In genomic region chrX:117407449-117408170, GRCh38 we compare ENCODE assay signal across 19 cellular contexts.
DNase-seq lines count a peak whose midpoint lies in the region; ATAC-seq and TF ChIP-seq lines count a peak whose summit lies in the region.
"Had no signal": no experiment of that assay in that cellular context is flagged by ENCODE, and none has a peak within 500 bp of the region (broad histone marks: within the 10 kb centered on the region; RNA-seq: fewer than 3 reads in every experiment).

No MANE protein-coding gene starts in this region.

- H3K9me3 ChIP-seq in mammary epithelial cell (replicated peaks; ENCODE audit: insufficient read depth, low read length), result no peaks in the 10 kb centered on the region
- H3K9me3 ChIP-seq: BLaER1 had no signal

- no peaks in the 10 kb centered on the region for H3K79me2 ChIP-seq in mammary epithelial cell (ENCODE audit: insufficient read depth, low read length)

- peak; percentile 18 to 49 for DNase-seq in T47D (ENCODE audit: low read depth in 1 of 2, low spot score in 1 of 2)
- no peak for DNase-seq in mammary epithelial cell
- DNase-seq in astrocyte of the hippocampus (ENCODE audit: low read depth, low spot score), result peak; percentile 20
- peak; percentile 6 for DNase-seq in fibroblast of gingiva (ENCODE audit: low read depth)
- no peak for DNase-seq in T-helper 9 cell
- no peak for DNase-seq in HUDEP-2 (lab: John Stamatoyannopoulos, UW; ENCODE audit: unreplicated experiment in 76 of 76)
- DNase-seq: CD4-positive, CD25-positive, alpha-beta regulatory T cell; NCI-H1092; NCI-H1417 treated with DMSO at 0.1 percent for 48 hours; NCI-H1694 treated with DMSO at 0.1 percent for 48 hours; NCI-H2081; NCI-H2171; NCI-H226; NCI-H510A; NCI-H69 had no signal

- no peaks in the 10 kb centered on the region for H3K36me3 ChIP-seq in mammary epithelial cell (ENCODE audit: insufficient read depth, low read length)
- H3K36me3 ChIP-seq: BLaER1 had no signal

- no peak overlapping the region for H2AFZ ChIP-seq in mammary epithelial cell (ENCODE audit: low read depth, low read length)

- intact Hi-C loops in mammary epithelial cell (cut with micrococcal nuclease), result no loop called here

- H3K27me3 ChIP-seq in mammary epithelial cell (ENCODE audit: insufficient read depth, low read length), result no peaks in the 10 kb centered on the region
- H3K27me3 ChIP-seq: BLaER1 had no signal

- BruUV-seq in mammary epithelial cell (replicated peaks; lab: Mats Ljungman, UMichigan), result no TSS peak

- no peak for ATAC-seq in HG03378 (IDR thresholded peaks at IDR 0.05; ENCODE audit: unreplicated experiment)
- ATAC-seq: HepG2, Right ventricle myocardium inferior had no signal

- dilution Hi-C loops in mammary epithelial cell (cut with HindIII; ENCODE audit: low sequenced_read_pairs), result no loop called here

- TF ChIP-seq CTCF in mammary epithelial cell (conservative IDR thresholded peaks at IDR 0.05 in 1 of 2, IDR thresholded peaks at IDR 0.05 in 1 of 2; ENCODE audit: extremely low read depth in 1 of 2, insufficient read depth in 1 of 2, low read depth in 1 of 2, low read length in 2 of 2), result no peak

- H4K20me1 ChIP-seq in mammary epithelial cell (ENCODE audit: insufficient read depth, low read length), result no peaks in the 10 kb centered on the region
- H4K20me1 ChIP-seq: BLaER1 had no signal

- no peak overlapping the region for H3K27ac ChIP-seq in mammary epithelial cell (ENCODE audit: insufficient read depth, low read depth, low read length)
- H3K27ac ChIP-seq: BLaER1 had no signal

- H3K4me2 ChIP-seq in mammary epithelial cell (ENCODE audit: insufficient read depth, low read depth, low read length), result no peak overlapping the region
- H3K4me2 ChIP-seq: BLaER1 had no signal

- no peak overlapping the region for H3K9ac ChIP-seq in mammary epithelial cell (ENCODE audit: insufficient read depth, low read length)
- H3K9ac ChIP-seq: BLaER1 had no signal

- no peak overlapping the region for H3K4me3 ChIP-seq in mammary epithelial cell (replicated peaks in 1 of 3; ENCODE audit: insufficient read depth in 1 of 3, low read depth in 2 of 3, low read length in 3 of 3)
- H3K4me3 ChIP-seq: BLaER1 had no signal

- CTCF ChIA-PET in mammary epithelial cell (lab: Charles Lee; ENCODE audit: low non-redundant PET), result no interaction called here

- WGBS in mammary epithelial cell (ENCODE audit: low coverage, missing lambda C conversion rate), result 65% methylated on average over 4 of the region's 4 CpGs

- in situ Hi-C loops in T47D (cut with HindIII; ENCODE audit: low pct_unique_long_range_greater_than_20kb, low sequenced_read_pairs), result no loop called here
- in situ Hi-C loops in mammary epithelial cell (cut with MboI; ENCODE audit: low sequenced_read_pairs in 2 of 2), result no loop called here

- no peaks in the 10 kb centered on the region for H3K4me1 ChIP-seq in mammary epithelial cell (ENCODE audit: insufficient read depth, low read length)
- H3K4me1 ChIP-seq: BLaER1 had no signal

Comparison
In these comparisons a context has a peak if more than half of its experiments do, and no peak if none do; other contexts are left out.
1. DNase-seq: peak in T47D (2 of 2), astrocyte of the hippocampus (single experiment) and fibroblast of gingiva (single experiment); none in mammary epithelial cell (single experiment), T-helper 9 cell (single experiment) and HUDEP-2 (0 of 76).